ENCODE assay signal across 19 cellular contexts in the genomic region with DNA sequence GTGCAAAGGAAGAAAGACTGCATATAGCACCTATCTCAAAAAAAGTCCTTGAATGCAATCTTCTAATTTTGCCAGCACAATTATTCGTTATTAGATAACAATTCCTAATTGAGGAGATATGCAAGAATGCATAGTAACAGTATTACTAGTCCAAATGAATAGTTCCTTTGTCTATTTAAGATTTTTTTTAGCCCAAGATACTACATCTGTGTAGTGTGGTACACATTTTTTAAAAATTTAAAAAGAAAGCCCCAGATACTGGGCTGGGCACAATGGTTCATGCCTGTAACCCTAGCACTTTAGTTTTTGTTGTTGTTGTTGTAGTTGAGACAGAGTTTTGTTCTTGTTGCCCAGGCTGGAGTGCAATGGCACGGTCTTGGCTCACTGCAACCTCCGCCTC.
"Had no signal": no experiment of that assay in that cellular context is flagged by ENCODE, and none has a peak within 500 bp of the region (broad histone marks: within the 10 kb centered on the region; RNA-seq: fewer than 3 reads in every experiment).

No MANE protein-coding gene starts in this region.

- H3K9me3 Mint-ChIP-seq: activated CD4-positive, alpha-beta T cell treated with anti-CD3 and anti-CD28 coated beads, Interleukin-2, amount 10 ng/mL, durations not matched to agents 24 days and 14 days; activated naive CD8-positive, alpha-beta T cell treated with anti-CD3 and anti-CD28 coated beads, Interleukin-2, amount 50 U/mL, for 24 hours; endodermal cell had no signal

- H3K27ac ChIP-seq: ascending aorta, breast epithelium, gastroesophageal sphincter, prostate gland, skin epidermis had no signal

- H3K4me3 Mint-ChIP-seq: activated CD4-positive, alpha-beta T cell treated with anti-CD3 and anti-CD28 coated beads, Interleukin-2, amount 10 ng/mL, durations not matched to agents 24 days and 14 days; activated naive CD8-positive, alpha-beta T cell treated with anti-CD3 and anti-CD28 coated beads, Interleukin-2, amount 50 U/mL, for 24 hours; endodermal cell; naive B cell; stimulated activated naive CD8-positive, alpha-beta T cell treated with anti-CD3 and anti-CD28 coated beads, Interleukin-15, amount 100 ng/mL, for 72 hours had no signal

- FAIRE-seq: TTC549 had no signal

- H3K4me1 ChIP-seq: ascending aorta, breast epithelium had no signal

- H3K9me3 ChIP-seq: ascending aorta, breast epithelium, gastroesophageal sphincter, prostate gland had no signal

- H3K27me3 Mint-ChIP-seq: activated CD4-positive, alpha-beta T cell treated with anti-CD3 and anti-CD28 coated beads, Interleukin-2, amount 10 ng/mL, durations not matched to agents 24 days and 14 days; activated naive CD8-positive, alpha-beta T cell treated with anti-CD3 and anti-CD28 coated beads, Interleukin-2, amount 50 U/mL, for 24 hours; naive B cell; stimulated activated naive CD8-positive, alpha-beta T cell treated with anti-CD3 and anti-CD28 coated beads, Interleukin-15, amount 100 ng/mL, for 72 hours had no signal

- DNase-seq: activated CD4-positive, alpha-beta T cell treated with anti-CD3 and anti-CD28 coated beads, Interleukin-2, amount 10 ng/mL, durations not matched to agents 24 days and 14 days; activated CD4-positive, CD25-positive, alpha-beta regulatory T cell; activated naive CD4-positive, alpha-beta T cell treated with Interleukin-2 at 50 U/mL for 16 hours; activated naive CD8-positive, alpha-beta T cell treated with anti-CD3 and anti-CD28 coated beads, Interleukin-2, amount 50 U/mL, for 24 hours; endodermal cell; erythroblast; islet precursor cell; naive B cell; occipital lobe; right cardiac atrium; stimulated activated naive CD8-positive, alpha-beta T cell treated with anti-CD3 and anti-CD28 coated beads, Interleukin-15, amount 100 ng/mL, for 72 hours; SW 1271 had no signal

- H3K27ac Mint-ChIP-seq: activated CD4-positive, alpha-beta T cell treated with anti-CD3 and anti-CD28 coated beads, Interleukin-2, amount 10 ng/mL, durations not matched to agents 24 days and 14 days; activated naive CD8-positive, alpha-beta T cell treated with anti-CD3 and anti-CD28 coated beads, Interleukin-2, amount 50 U/mL, for 24 hours; endodermal cell; stimulated activated naive CD8-positive, alpha-beta T cell treated with anti-CD3 and anti-CD28 coated beads, Interleukin-15, amount 100 ng/mL, for 72 hours had no signal

- ATAC-seq: activated naive CD8-positive, alpha-beta T cell treated with anti-CD3 and anti-CD28 coated beads, Interleukin-2, amount 50 U/mL, for 24 hours; gastroesophageal sphincter; right cardiac atrium; stimulated activated naive CD8-positive, alpha-beta T cell treated with anti-CD3 and anti-CD28 coated beads, Interleukin-15, amount 100 ng/mL, for 72 hours had no signal

- H3K36me3 ChIP-seq: breast epithelium, prostate gland had no signal

- H3K4me3 ChIP-seq: ascending aorta, breast epithelium, gastroesophageal sphincter, lung, prostate gland, skin epidermis had no signal

- H3K27me3 ChIP-seq: ascending aorta, breast epithelium, gastroesophageal sphincter had no signal

- H3K4me1 Mint-ChIP-seq: endodermal cell had no signal
